17 cellular contexts compared by ENCODE assay signal in the genomic region with DNA sequence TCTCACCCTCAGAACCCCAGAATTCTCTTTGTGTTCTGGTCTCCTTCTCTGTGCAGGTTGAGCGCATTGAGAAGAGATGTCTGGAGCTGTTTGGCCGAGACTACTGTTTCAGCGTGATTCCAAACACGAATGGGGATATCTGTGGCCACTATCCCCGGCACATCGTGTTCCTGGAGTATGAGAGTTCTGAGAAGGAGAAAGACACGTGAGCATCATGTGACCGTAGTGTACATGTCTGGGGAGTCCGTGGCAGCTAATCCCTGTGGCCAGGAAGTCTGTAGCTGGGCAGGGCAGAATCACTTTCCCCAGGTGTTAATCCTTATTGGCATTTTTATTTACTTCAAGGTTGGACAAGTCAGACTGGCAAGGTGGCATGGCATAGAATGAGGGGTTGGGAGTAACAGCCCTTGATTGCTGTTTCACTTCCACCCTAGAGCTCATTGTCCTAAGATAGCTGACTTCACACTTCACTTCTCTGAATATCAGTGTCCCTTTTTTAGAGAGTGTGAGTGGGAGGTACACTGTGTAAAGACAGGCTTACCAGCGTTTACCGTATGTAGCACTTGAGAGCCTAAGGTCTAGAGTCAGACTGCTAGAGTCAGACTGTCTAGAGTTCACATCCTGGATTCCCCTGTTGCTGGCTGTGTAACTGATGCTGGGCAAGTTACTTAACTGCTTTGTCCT. TPM values are rescaled to one million over a fixed set of nuclear protein-coding genes. Genes with fewer than 3 reads are reported as not detected.
A peak's percentile ranks its signal among the peaks of the same experiment; 100 is the strongest.
DNase-seq lines count a peak whose midpoint lies in the region; ATAC-seq, FAIRE-seq and TF ChIP-seq lines count a peak whose summit lies in the region.
"Had no signal": no experiment of that assay in that cellular context is flagged by ENCODE, and none has a peak within 500 bp of the region (broad histone marks: within the 10 kb centered on the region; RNA-seq: fewer than 3 reads in every experiment).

No MANE protein-coding gene starts in this region.

- no peaks in the 10 kb centered on the region for H3K9me3 Mint-ChIP-seq in MCF 10A (ENCODE audit: unreplicated experiment)
- H3K9me3 Mint-ChIP-seq: T-cell had no signal

- intact Hi-C loops in MCF 10A (cut with micrococcal nuclease): no loop called here

- peak; percentile 64 for FAIRE-seq in GM19239 (lab: Jason Lieb, UNC)
- FAIRE-seq: H1 had no signal

- ATAC-seq in HG03045 (IDR thresholded peaks at IDR 0.05; ENCODE audit: unreplicated experiment) (peak; percentile 32), omental fat pad (ENCODE audit: low FRiP score) (no peak)
- ATAC-seq: activated CD4-positive, alpha-beta T cell treated with anti-CD3 and anti-CD28 coated beads for 36 hours; left lung; T-cell had no signal

- no TSS peak for BruUV-seq in MCF 10A (replicated peaks; lab: Mats Ljungman, UMichigan)

- no peak for TF ChIP-seq CTCF in omental fat pad (IDR thresholded peaks at IDR 0.05)
- no peak for TF ChIP-seq CTCF in MCF 10A (IDR thresholded peaks at IDR 0.05; ENCODE audit: unreplicated experiment)

- POLR2A ChIA-PET in MCF 10A (lab: Yijun Ruan, JAX): no interaction called here

- no peak overlapping the region for H3K27ac Mint-ChIP-seq in MCF 10A (ENCODE audit: low read depth, unreplicated experiment)
- H3K27ac Mint-ChIP-seq: activated CD4-positive, alpha-beta T cell treated with anti-CD3 and anti-CD28 coated beads for 36 hours; T-cell had no signal

- H3K27me3 Mint-ChIP-seq in MCF 10A (ENCODE audit: insufficient read depth, unreplicated experiment): no peaks in the 10 kb centered on the region
- H3K27me3 Mint-ChIP-seq: activated CD4-positive, alpha-beta T cell treated with anti-CD3 and anti-CD28 coated beads for 36 hours; T-cell had no signal

- peaks cover 35% of the 10 kb centered on the region for H3K36me3 Mint-ChIP-seq in MCF 10A (ENCODE audit: insufficient read depth, unreplicated experiment)

- H3K4me3 Mint-ChIP-seq in MCF 10A (ENCODE audit: unreplicated experiment): no peak overlapping the region
- H3K4me3 Mint-ChIP-seq: activated CD4-positive, alpha-beta T cell treated with anti-CD3 and anti-CD28 coated beads for 36 hours; T-cell had no signal

- H3K4me1 Mint-ChIP-seq in MCF 10A (ENCODE audit: insufficient read depth, unreplicated experiment): peaks cover 4% of the 10 kb centered on the region

- DNase-seq in CD1c-positive myeloid dendritic cell (ENCODE audit: extremely low spot score): peak; percentile 67
- DNase-seq in GM19239 (ENCODE audit: insufficient read length, low spot score): no peak
- peak; percentile 59 for DNase-seq in germinal center (ENCODE audit: low spot score)
- DNase-seq in amygdala (lab: John Stamatoyannopoulos, UW): no peak
- no peak for DNase-seq in omental fat pad (ENCODE audit: low spot score)
- DNase-seq in NOMO-1 treated with dmso at 0.1 percent for 144 hours (lab: John Stamatoyannopoulos, UW; ENCODE audit: unreplicated experiment): no peak
- DNase-seq in MCF 10A (ENCODE audit: unreplicated experiment): no peak
- DNase-seq: activated CD4-positive, alpha-beta T cell treated with anti-CD3 and anti-CD28 coated beads for 36 hours; head of caudate nucleus; left lung; NCI-H2107; occipital lobe; stimulated activated CD8-positive, alpha-beta memory T cell treated with anti-CD3 and anti-CD28 coated beads, Interleukin-4, amount 100 ng/mL, for 48 hours; T-cell had no signal

- CTCF ChIA-PET in MCF 10A (lab: Yijun Ruan, JAX): no interaction called here

RNA-seq across cellular contexts. Expression of a gene that starts 4.4 kb away (rescaled TPM):
- total RNA-seq in omental fat pad (10 to 100 TPM; 23.5 to 43.5 (median 32.4) TPM), MCF 10A (2022) (31.3 and 32.8 TPM in 2 replicates)

RNA-seq across cellular contexts. Expression of a gene that starts 49.9 kb away (rescaled TPM):
- total RNA-seq in omental fat pad (not detected), MCF 10A (2022) (not detected in 2 replicates)
- total RNA-seq: urinary bladder had no signal

Comparison
In these comparisons a context has a peak if more than half of its experiments do, and no peak if none do; other contexts are left out.
1. DNase-seq: peak in CD1c-positive myeloid dendritic cell (single experiment) and germinal center (single experiment); none in GM19239 (single experiment), amygdala (0 of 56), omental fat pad (single experiment), NOMO-1 treated with dmso at 0.1 percent for 144 hours (single experiment) and MCF 10A (single experiment).